Comparison of ENCODE assay signal across 27 cellular contexts in the genomic region with DNA sequence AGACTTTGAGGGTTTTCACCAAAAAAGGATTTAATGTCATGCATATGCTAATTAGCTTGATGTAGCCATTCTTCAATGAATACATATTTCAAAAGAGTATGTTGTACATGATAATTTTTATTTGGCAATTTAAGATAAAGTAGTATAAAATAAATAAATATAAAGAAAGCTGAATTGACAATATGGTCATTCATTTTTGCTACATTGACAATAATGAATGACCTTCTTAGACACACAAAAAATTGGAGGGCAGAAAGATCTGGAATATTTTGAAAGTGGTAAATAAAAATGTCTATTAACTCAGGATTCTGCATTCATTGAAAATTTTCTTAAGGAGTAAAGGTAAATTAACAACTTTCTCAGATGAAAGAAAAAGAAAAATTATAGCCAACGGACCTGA.
"Had no signal": no experiment of that assay in that cellular context is flagged by ENCODE, and none has a peak within 500 bp of the region (broad histone marks: within the 10 kb centered on the region; RNA-seq: fewer than 3 reads in every experiment).

No MANE protein-coding gene starts in this region.

- ATAC-seq: effector memory CD8-positive, alpha-beta T cell; esophagus mucosa; foreskin keratinocyte; gastrocnemius medialis; gastroesophageal sphincter; heart left ventricle; heart right ventricle had no signal

- H3K79me2 ChIP-seq: hepatocyte had no signal

- H3K9me3 ChIP-seq: colonic mucosa, esophagus muscularis mucosa, esophagus squamous epithelium, gastrocnemius medialis had no signal

- H3K27ac ChIP-seq: colonic mucosa, coronary artery, dorsolateral prefrontal cortex, epithelial cell of prostate, esophagus muscularis mucosa, esophagus squamous epithelium, foreskin keratinocyte, gastrocnemius medialis, gastroesophageal sphincter, heart left ventricle, heart right ventricle, hepatocyte had no signal

- H3K4me3 ChIP-seq: colonic mucosa, coronary artery, dorsolateral prefrontal cortex, esophagus muscularis mucosa, esophagus squamous epithelium, gastrocnemius medialis, gastroesophageal sphincter, heart left ventricle, heart right ventricle, hepatocyte had no signal

- H3K36me3 ChIP-seq: colonic mucosa, esophagus muscularis mucosa, esophagus squamous epithelium, gastrocnemius medialis, gastroesophageal sphincter, heart left ventricle, heart right ventricle had no signal

- H3K4me1 ChIP-seq: colonic mucosa, esophagus muscularis mucosa, esophagus squamous epithelium, foreskin keratinocyte, gastrocnemius medialis, gastroesophageal sphincter, heart left ventricle, heart right ventricle had no signal

- DNase-seq: colonic mucosa; cortex of kidney; dermis blood vessel endothelial cell; dorsolateral prefrontal cortex; effector CD4-positive, alpha-beta T cell; effector CD8-positive, alpha-beta T cell; effector memory CD4-positive, alpha-beta T cell; effector memory CD8-positive, alpha-beta T cell; endodermal cell; erythroblast; esophagus squamous epithelium; foreskin fibroblast; foreskin keratinocyte; foreskin melanocyte; gastrocnemius medialis; glutamatergic neuron; head of caudate nucleus; heart left ventricle; heart right ventricle had no signal

- H3K27me3 ChIP-seq: colonic mucosa, dorsolateral prefrontal cortex, esophagus muscularis mucosa, esophagus squamous epithelium, foreskin keratinocyte, gastrocnemius medialis, gastroesophageal sphincter, heart left ventricle, heart right ventricle, hepatocyte had no signal

- FAIRE-seq: colon, endothelial cell of umbilical vein had no signal

- H3K4me2 ChIP-seq: hepatocyte had no signal

- H2AFZ ChIP-seq: hepatocyte had no signal
